1 cellular context compared by ENCODE assay signal in genomic region chr9:33076360-33077004, GRCh38.
TF ChIP-seq lines count a peak whose summit lies in the region.

TSS of gene SMU1 (minus strand) at chr9:33076674. CDS start at chr9:33076608, 66 bp downstream.

TF ChIP-seq in K562, 482 proteins besides CTCF, POLR2A, EP300 and RAD21 (continued from another document and continues in another):
- no peak for TF ChIP-seq ZNF280A (IDR thresholded peaks at IDR 0.05; ENCODE audit: low read depth, partially characterized antibody)
- TF ChIP-seq ZBTB17 (CRISPR knock-in tag; IDR thresholded peaks at IDR 0.05): no peak
- no peak for TF ChIP-seq ZNF449 (CRISPR knock-in tag; IDR thresholded peaks at IDR 0.05)
- no peak for TF ChIP-seq ELF4 (CRISPR knock-in tag; IDR thresholded peaks at IDR 0.05)
- no peak for TF ChIP-seq CBFA2T3 (IDR thresholded peaks at IDR 0.05)
- TF ChIP-seq RREB1 (CRISPR knock-in tag; IDR thresholded peaks at IDR 0.05): no peak
- peak; percentile 42; the same call in 1 of the 2 replicates for TF ChIP-seq ETV5 (CRISPR knock-in tag; IDR thresholded peaks at IDR 0.05; ENCODE audit: low read depth)
- TF ChIP-seq TCFL5 (CRISPR knock-in tag; conservative IDR thresholded peaks at IDR 0.05): no peak
- TF ChIP-seq SPI1 (IDR thresholded peaks at IDR 0.05; ENCODE audit: borderline replicate concordance, low read depth, low read length): 0 out of 2 replicates have a peak, but pooled peaks have one; percentile 1
- no peak for TF ChIP-seq ARID3A (IDR thresholded peaks at IDR 0.05; ENCODE audit: borderline replicate concordance, low read depth, low read length)
- no peak for TF ChIP-seq E4F1 (CRISPR knock-in tag; IDR thresholded peaks at IDR 0.05; ENCODE audit: borderline replicate concordance)
- peak in 1 of 2 experiments; percentile 30; a peak in 1 of 4 replicates for TF ChIP-seq SIX5 (IDR thresholded peaks at IDR 0.05; ENCODE audit: borderline replicate concordance in 1 of 2, insufficient read depth in 1 of 2, low read depth in 1 of 2, low read length in 2 of 2)
- no peak for TF ChIP-seq ZNF324 (CRISPR knock-in tag; IDR thresholded peaks at IDR 0.05)
- no peak for TF ChIP-seq ETV6 (IDR thresholded peaks at IDR 0.05; ENCODE audit: borderline replicate concordance in 1 of 2, low read depth in 2 of 2, low read length in 1 of 2)
- no peak for TF ChIP-seq ETV6 (CRISPR knock-in tag; IDR thresholded peaks at IDR 0.05; ENCODE audit: borderline replicate concordance)
- no peak for TF ChIP-seq ZNF398 (CRISPR knock-in tag; IDR thresholded peaks at IDR 0.05)
- no peak for TF ChIP-seq TCF7L2 (IDR thresholded peaks at IDR 0.05; ENCODE audit: low read depth, low read length)
- no peak for TF ChIP-seq SP2 (IDR thresholded peaks at IDR 0.05; ENCODE audit: extremely low read depth, low read depth, low read length, poor library complexity, severe bottlenecking)
- no peak for TF ChIP-seq ASH1L (IDR thresholded peaks at IDR 0.05; ENCODE audit: borderline replicate concordance, low read depth, partially characterized antibody)
- no peak for TF ChIP-seq FIP1L1 (IDR thresholded peaks at IDR 0.05; ENCODE audit: low read depth, low read length, poor library complexity, severe bottlenecking)
- TF ChIP-seq ZNF589 (CRISPR knock-in tag; IDR thresholded peaks at IDR 0.05; ENCODE audit: low read depth): no peak
- TF ChIP-seq ERF (CRISPR knock-in tag; IDR thresholded peaks at IDR 0.05): no peak
- no peak for TF ChIP-seq PBX2 (CRISPR knock-in tag; IDR thresholded peaks at IDR 0.05; ENCODE audit: low read depth)
- TF ChIP-seq PBX2 (tag; conservative IDR thresholded peaks at IDR 0.05; ENCODE audit: low read depth): peak; percentile 29; the same call in 1 of the 2 replicates
- TF ChIP-seq AFF4 (CRISPR knock-in tag; IDR thresholded peaks at IDR 0.05): no peak
- no peak for TF ChIP-seq ARID1B (IDR thresholded peaks at IDR 0.05)
- peak; percentile 30; the same call in 1 of the 2 replicates for TF ChIP-seq HBP1 (CRISPR knock-in tag; IDR thresholded peaks at IDR 0.05)
